Comparison of ENCODE assay signal across 1 cellular context in the genomic region with DNA sequence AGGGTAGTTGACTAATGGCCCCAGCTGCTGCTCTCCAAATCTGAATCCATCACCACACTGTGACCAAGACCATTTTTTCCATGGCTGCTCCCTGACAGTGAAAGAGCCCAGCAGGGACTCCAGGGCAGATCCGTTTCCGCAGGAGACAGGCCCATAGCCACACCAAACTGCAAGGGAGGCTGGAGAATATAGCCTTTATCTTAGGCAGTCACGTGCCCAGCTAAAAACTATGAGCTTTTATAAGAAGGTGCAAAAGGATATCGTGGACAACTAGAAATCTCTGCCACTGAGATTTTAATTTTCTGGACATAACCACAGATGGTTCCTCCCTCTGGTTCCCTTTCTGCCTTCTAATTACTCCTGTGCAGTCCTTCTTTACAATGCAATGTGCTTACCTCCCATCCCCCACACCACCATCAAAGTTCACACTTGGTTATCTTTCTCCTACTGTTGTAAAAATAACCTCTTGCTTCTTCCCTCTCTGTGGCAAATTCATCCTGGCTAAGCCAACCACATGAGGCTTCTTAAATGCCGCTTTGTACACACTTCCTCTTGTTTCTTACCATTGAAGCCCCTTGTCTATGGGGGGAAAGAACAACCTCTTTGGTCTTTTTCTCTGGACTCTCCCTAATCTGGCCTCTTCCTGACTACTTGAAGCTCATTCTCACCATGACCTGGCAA.
TF ChIP-seq lines count a peak whose summit lies in the region.

No MANE protein-coding gene starts in this region.

TF ChIP-seq in K562, 482 proteins besides CTCF, POLR2A, EP300 and RAD21 (continued from another document and continues in another):
- TF ChIP-seq NR2C2 (CRISPR knock-in tag; IDR thresholded peaks at IDR 0.05) = no peak
- TF ChIP-seq NR2C2 (tag; IDR thresholded peaks at IDR 0.05) = 0 out of 2 replicates have a peak, but pooled peaks have one; percentile 16
- peak; percentile 74 for TF ChIP-seq TFE3 (CRISPR knock-in tag; IDR thresholded peaks at IDR 0.05)
- no peak for TF ChIP-seq ZNF717 (CRISPR knock-in tag; IDR thresholded peaks at IDR 0.05)
- TF ChIP-seq CREBBP (IDR thresholded peaks at IDR 0.05; ENCODE audit: low read depth, low read length) = no peak
- peak; percentile 73 for TF ChIP-seq BHLHE40 (IDR thresholded peaks at IDR 0.05; ENCODE audit: low read length)
- no peak for TF ChIP-seq CREB5 (CRISPR knock-in tag; IDR thresholded peaks at IDR 0.05)
- TF ChIP-seq, protein P1, sequence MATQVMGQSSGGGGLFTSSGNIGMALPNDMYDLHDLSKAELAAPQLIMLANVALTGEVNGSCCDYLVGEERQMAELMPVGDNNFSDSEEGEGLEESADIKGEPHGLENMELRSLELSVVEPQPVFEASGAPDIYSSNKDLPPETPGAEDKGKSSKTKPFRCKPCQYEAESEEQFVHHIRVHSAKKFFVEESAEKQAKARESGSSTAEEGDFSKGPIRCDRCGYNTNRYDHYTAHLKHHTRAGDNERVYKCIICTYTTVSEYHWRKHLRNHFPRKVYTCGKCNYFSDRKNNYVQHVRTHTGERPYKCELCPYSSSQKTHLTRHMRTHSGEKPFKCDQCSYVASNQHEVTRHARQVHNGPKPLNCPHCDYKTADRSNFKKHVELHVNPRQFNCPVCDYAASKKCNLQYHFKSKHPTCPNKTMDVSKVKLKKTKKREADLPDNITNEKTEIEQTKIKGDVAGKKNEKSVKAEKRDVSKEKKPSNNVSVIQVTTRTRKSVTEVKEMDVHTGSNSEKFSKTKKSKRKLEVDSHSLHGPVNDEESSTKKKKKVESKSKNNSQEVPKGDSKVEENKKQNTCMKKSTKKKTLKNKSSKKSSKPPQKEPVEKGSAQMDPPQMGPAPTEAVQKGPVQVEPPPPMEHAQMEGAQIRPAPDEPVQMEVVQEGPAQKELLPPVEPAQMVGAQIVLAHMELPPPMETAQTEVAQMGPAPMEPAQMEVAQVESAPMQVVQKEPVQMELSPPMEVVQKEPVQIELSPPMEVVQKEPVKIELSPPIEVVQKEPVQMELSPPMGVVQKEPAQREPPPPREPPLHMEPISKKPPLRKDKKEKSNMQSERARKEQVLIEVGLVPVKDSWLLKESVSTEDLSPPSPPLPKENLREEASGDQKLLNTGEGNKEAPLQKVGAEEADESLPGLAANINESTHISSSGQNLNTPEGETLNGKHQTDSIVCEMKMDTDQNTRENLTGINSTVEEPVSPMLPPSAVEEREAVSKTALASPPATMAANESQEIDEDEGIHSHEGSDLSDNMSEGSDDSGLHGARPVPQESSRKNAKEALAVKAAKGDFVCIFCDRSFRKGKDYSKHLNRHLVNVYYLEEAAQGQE (CRISPR knock-in tag; IDR thresholded peaks at IDR 0.05; ENCODE audit: low read depth) = no peak
- TF ChIP-seq ZNF589 (CRISPR knock-in tag; IDR thresholded peaks at IDR 0.05; ENCODE audit: low read depth) = 0 out of 2 replicates have a peak, but pooled peaks have one; percentile 25
- TF ChIP-seq HNRNPUL1 (IDR thresholded peaks at IDR 0.05; ENCODE audit: low read length) = no peak
- TF ChIP-seq GTF2E2 (tag; IDR thresholded peaks at IDR 0.05) = no peak
- TF ChIP-seq PHB2 (IDR thresholded peaks at IDR 0.05; ENCODE audit: low read depth) = no peak
- no peak for TF ChIP-seq PRMT5 (CRISPR knock-in tag; IDR thresholded peaks at IDR 0.05)
- TF ChIP-seq GABPB1 (CRISPR knock-in tag; IDR thresholded peaks at IDR 0.05) = no peak
- TF ChIP-seq BDP1 (IDR thresholded peaks at IDR 0.05; ENCODE audit: insufficient read depth, insufficient read length) = no peak
- no peak for TF ChIP-seq ZBTB7A (IDR thresholded peaks at IDR 0.05; ENCODE audit: borderline replicate concordance, control insufficient read depth, low read depth, low read length)
- TF ChIP-seq SP2 (IDR thresholded peaks at IDR 0.05; ENCODE audit: extremely low read depth, low read depth, low read length, poor library complexity, severe bottlenecking) = no peak
- TF ChIP-seq TFAM (CRISPR knock-in tag; conservative IDR thresholded peaks at IDR 0.05) = no peak
- no peak for TF ChIP-seq RFX1 (IDR thresholded peaks at IDR 0.05)
- peak; percentile 40; the same call in 1 of the 2 replicates for TF ChIP-seq L3MBTL2 (IDR thresholded peaks at IDR 0.05)
- TF ChIP-seq, protein P2, sequence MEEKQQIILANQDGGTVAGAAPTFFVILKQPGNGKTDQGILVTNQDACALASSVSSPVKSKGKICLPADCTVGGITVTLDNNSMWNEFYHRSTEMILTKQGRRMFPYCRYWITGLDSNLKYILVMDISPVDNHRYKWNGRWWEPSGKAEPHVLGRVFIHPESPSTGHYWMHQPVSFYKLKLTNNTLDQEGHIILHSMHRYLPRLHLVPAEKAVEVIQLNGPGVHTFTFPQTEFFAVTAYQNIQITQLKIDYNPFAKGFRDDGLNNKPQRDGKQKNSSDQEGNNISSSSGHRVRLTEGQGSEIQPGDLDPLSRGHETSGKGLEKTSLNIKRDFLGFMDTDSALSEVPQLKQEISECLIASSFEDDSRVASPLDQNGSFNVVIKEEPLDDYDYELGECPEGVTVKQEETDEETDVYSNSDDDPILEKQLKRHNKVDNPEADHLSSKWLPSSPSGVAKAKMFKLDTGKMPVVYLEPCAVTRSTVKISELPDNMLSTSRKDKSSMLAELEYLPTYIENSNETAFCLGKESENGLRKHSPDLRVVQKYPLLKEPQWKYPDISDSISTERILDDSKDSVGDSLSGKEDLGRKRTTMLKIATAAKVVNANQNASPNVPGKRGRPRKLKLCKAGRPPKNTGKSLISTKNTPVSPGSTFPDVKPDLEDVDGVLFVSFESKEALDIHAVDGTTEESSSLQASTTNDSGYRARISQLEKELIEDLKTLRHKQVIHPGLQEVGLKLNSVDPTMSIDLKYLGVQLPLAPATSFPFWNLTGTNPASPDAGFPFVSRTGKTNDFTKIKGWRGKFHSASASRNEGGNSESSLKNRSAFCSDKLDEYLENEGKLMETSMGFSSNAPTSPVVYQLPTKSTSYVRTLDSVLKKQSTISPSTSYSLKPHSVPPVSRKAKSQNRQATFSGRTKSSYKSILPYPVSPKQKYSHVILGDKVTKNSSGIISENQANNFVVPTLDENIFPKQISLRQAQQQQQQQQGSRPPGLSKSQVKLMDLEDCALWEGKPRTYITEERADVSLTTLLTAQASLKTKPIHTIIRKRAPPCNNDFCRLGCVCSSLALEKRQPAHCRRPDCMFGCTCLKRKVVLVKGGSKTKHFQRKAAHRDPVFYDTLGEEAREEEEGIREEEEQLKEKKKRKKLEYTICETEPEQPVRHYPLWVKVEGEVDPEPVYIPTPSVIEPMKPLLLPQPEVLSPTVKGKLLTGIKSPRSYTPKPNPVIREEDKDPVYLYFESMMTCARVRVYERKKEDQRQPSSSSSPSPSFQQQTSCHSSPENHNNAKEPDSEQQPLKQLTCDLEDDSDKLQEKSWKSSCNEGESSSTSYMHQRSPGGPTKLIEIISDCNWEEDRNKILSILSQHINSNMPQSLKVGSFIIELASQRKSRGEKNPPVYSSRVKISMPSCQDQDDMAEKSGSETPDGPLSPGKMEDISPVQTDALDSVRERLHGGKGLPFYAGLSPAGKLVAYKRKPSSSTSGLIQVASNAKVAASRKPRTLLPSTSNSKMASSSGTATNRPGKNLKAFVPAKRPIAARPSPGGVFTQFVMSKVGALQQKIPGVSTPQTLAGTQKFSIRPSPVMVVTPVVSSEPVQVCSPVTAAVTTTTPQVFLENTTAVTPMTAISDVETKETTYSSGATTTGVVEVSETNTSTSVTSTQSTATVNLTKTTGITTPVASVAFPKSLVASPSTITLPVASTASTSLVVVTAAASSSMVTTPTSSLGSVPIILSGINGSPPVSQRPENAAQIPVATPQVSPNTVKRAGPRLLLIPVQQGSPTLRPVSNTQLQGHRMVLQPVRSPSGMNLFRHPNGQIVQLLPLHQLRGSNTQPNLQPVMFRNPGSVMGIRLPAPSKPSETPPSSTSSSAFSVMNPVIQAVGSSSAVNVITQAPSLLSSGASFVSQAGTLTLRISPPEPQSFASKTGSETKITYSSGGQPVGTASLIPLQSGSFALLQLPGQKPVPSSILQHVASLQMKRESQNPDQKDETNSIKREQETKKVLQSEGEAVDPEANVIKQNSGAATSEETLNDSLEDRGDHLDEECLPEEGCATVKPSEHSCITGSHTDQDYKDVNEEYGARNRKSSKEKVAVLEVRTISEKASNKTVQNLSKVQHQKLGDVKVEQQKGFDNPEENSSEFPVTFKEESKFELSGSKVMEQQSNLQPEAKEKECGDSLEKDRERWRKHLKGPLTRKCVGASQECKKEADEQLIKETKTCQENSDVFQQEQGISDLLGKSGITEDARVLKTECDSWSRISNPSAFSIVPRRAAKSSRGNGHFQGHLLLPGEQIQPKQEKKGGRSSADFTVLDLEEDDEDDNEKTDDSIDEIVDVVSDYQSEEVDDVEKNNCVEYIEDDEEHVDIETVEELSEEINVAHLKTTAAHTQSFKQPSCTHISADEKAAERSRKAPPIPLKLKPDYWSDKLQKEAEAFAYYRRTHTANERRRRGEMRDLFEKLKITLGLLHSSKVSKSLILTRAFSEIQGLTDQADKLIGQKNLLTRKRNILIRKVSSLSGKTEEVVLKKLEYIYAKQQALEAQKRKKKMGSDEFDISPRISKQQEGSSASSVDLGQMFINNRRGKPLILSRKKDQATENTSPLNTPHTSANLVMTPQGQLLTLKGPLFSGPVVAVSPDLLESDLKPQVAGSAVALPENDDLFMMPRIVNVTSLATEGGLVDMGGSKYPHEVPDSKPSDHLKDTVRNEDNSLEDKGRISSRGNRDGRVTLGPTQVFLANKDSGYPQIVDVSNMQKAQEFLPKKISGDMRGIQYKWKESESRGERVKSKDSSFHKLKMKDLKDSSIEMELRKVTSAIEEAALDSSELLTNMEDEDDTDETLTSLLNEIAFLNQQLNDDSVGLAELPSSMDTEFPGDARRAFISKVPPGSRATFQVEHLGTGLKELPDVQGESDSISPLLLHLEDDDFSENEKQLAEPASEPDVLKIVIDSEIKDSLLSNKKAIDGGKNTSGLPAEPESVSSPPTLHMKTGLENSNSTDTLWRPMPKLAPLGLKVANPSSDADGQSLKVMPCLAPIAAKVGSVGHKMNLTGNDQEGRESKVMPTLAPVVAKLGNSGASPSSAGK (IDR thresholded peaks at IDR 0.05) = peak; percentile 40; the same call in 1 of the 2 replicates
- TF ChIP-seq ZNF41 (CRISPR knock-in tag; conservative IDR thresholded peaks at IDR 0.05) = no peak
- no peak for TF ChIP-seq SNRNP70 (optimal IDR thresholded peaks at IDR 0.05; ENCODE audit: low read depth, low read length)
- no peak for TF ChIP-seq U2AF1 (optimal IDR thresholded peaks at IDR 0.05; ENCODE audit: low read depth, low read length)
- TF ChIP-seq ZNF124 (CRISPR knock-in tag; IDR thresholded peaks at IDR 0.05) = no peak
- TF ChIP-seq RAD51 (IDR thresholded peaks at IDR 0.05; ENCODE audit: borderline replicate concordance, low read depth) = peak; percentile 55
- TF ChIP-seq ZNF354B (CRISPR knock-in tag; IDR thresholded peaks at IDR 0.05) = no peak
